29 cellular contexts compared by ENCODE assay signal in genomic region chr3:123384256-123384655, GRCh38.
A peak's percentile ranks its signal among the peaks of the same experiment; 100 is the strongest.
DNase-seq lines count a peak whose midpoint lies in the region; ATAC-seq, FAIRE-seq and TF ChIP-seq lines count a peak whose summit lies in the region.
"Had no signal": no experiment of that assay in that cellular context is flagged by ENCODE, and none has a peak within 500 bp of the region (broad histone marks: within the 10 kb centered on the region; RNA-seq: fewer than 3 reads in every experiment).

No MANE protein-coding gene starts in this region.

- POLR2A ChIA-PET in H1 (lab: Charles Lee; ENCODE audit: partially characterized antibody), result interaction anchor here (1.0 to 1.6 kb wide), 2 partner anchors 9 to 28 kb away, joined by 4 to 5 read pairs; no protein-coding TSS in a partner anchor
- POLR2A ChIA-PET in naive thymus-derived CD4-positive, alpha-beta T cell (lab: Charles Lee), result no interaction called here

- H4K5ac ChIP-seq in H9 (ENCODE audit: insufficient read length, low read depth, low read length), result no peak overlapping the region
- H4K5ac ChIP-seq in H1 (ENCODE audit: insufficient read length, low read depth, low read length), result no peak overlapping the region

- WGBS in H9 (ENCODE audit: extremely low coverage, insufficient read length, low lambda C conversion rate), result no CpG with 5 or more reads among the region's 8 CpGs
- 97% methylated on average over 8 of the region's 8 CpGs; no CpG with 5 or more reads in 1 of the 2 experiments for WGBS in H1 (ENCODE audit: extremely low coverage in 1 of 2, insufficient coverage in 1 of 2, insufficient read length in 1 of 2, insufficient replicate concordance in 2 of 2, low coverage in 1 of 2, low lambda C conversion rate in 2 of 2, missing lambda C conversion rate in 1 of 2), 2 experiments

- intact Hi-C loops in naive thymus-derived CD4-positive, alpha-beta T cell (cut with micrococcal nuclease), result no loop called here

- no peaks in the 10 kb centered on the region; a peak in 1 of 5 replicates for H3K9me3 Mint-ChIP-seq in H9
- no peaks in the 10 kb centered on the region for H3K9me3 Mint-ChIP-seq in naive thymus-derived CD4-positive, alpha-beta T cell
- H3K9me3 Mint-ChIP-seq: activated naive CD8-positive, alpha-beta T cell treated with anti-CD3 and anti-CD28 coated beads, Interleukin-2, amount 50 U/mL, for 24 hours; effector memory CD8-positive, alpha-beta T cell; memory B cell had no signal

- H2BK15ac ChIP-seq in H9 (ENCODE audit: low read depth, low read length) (no peak overlapping the region), H1 (ENCODE audit: low read length) (no peak overlapping the region)

- H3K27me3 ChIP-seq in H9 (ENCODE audit: insufficient read depth, low read length) (no peaks in the 10 kb centered on the region), H1 (replicated peaks in 1 of 4; ENCODE audit: control insufficient read depth in 3 of 4, extremely low read depth in 1 of 4, insufficient read depth in 3 of 4, low read length in 3 of 4) (no peaks in the 10 kb centered on the region), mucosa of rectum (ENCODE audit: control insufficient read depth in 2 of 2, insufficient read depth in 2 of 2, low read length in 2 of 2) (no peaks in the 10 kb centered on the region), stomach smooth muscle (ENCODE audit: control insufficient read depth in 1 of 2, insufficient read depth in 2 of 2, low read length in 2 of 2) (no peaks in the 10 kb centered on the region), foreskin keratinocyte (peaks cover 16% of the 10 kb centered on the region)
- no peaks in the 10 kb centered on the region for H3K27me3 ChIP-seq in naive thymus-derived CD4-positive, alpha-beta T cell (ENCODE audit: control insufficient read depth in 2 of 2, insufficient read depth in 2 of 2, low read length in 2 of 2)
- H3K27me3 ChIP-seq: BE2C, ovary, right lobe of liver had no signal

- no peaks in the 10 kb centered on the region for H3K79me1 ChIP-seq in H9 (ENCODE audit: insufficient read depth, low read depth, low read length, poor library complexity, severe bottlenecking)
- H3K79me1 ChIP-seq in H1 (ENCODE audit: low read depth, low read length), result no peaks in the 10 kb centered on the region

- no peak overlapping the region for H3K14ac ChIP-seq in H9 (ENCODE audit: insufficient read depth, low read length)
- no peak overlapping the region for H3K14ac ChIP-seq in H1 (ENCODE audit: insufficient read length)

- ATAC-seq in GM21529 (IDR thresholded peaks at IDR 0.05; ENCODE audit: unreplicated experiment) (no peak), foreskin keratinocyte (no peak), HG03025 (IDR thresholded peaks at IDR 0.05; ENCODE audit: low FRiP score, unreplicated experiment) (no peak)
- no peak for ATAC-seq in naive thymus-derived CD4-positive, alpha-beta T cell
- ATAC-seq: activated CD8-positive, alpha-beta T cell treated with anti-CD3 and anti-CD28 coated beads, Interleukin-2, amount 10 ng/mL, durations not matched to agents 7 days and 5 days; activated naive CD8-positive, alpha-beta T cell treated with anti-CD3 and anti-CD28 coated beads, Interleukin-2, amount 50 U/mL, for 24 hours; effector memory CD8-positive, alpha-beta T cell; stimulated activated naive CD8-positive, alpha-beta T cell treated with anti-CD3 and anti-CD28 coated beads, Interleukin-15, Interleukin-2, amounts not matched to agents 100 U/mL and 50 U/mL, for 24 hours; T-helper 17 cell had no signal

- H3K4me3 Mint-ChIP-seq in H9, result no peak overlapping the region; a peak in 1 of 5 replicates
- H3K4me3 Mint-ChIP-seq in naive thymus-derived CD4-positive, alpha-beta T cell, result no peak overlapping the region
- H3K4me3 Mint-ChIP-seq: activated CD8-positive, alpha-beta T cell treated with anti-CD3 and anti-CD28 coated beads, Interleukin-2, amount 10 ng/mL, durations not matched to agents 7 days and 5 days; activated naive CD8-positive, alpha-beta T cell treated with anti-CD3 and anti-CD28 coated beads, Interleukin-2, amount 50 U/mL, for 24 hours; effector memory CD8-positive, alpha-beta T cell; memory B cell; naive B cell; T-helper 17 cell had no signal

- no peak overlapping the region for H3T11ph ChIP-seq in H9 (ENCODE audit: low read length)

- H3K79me2 ChIP-seq in H9 (ENCODE audit: insufficient read depth, low read length) (no peaks in the 10 kb centered on the region), H1 (ENCODE audit: control insufficient read depth in 1 of 2, insufficient read depth in 2 of 2, low read length in 2 of 2) (no peaks in the 10 kb centered on the region)

- H3K56ac ChIP-seq in H9 (ENCODE audit: insufficient read length, low read depth, low read length) (no peak overlapping the region), H1 (replicated peaks; ENCODE audit: insufficient read length, low read depth, low read length) (no peak overlapping the region)

- H3K4me1 Mint-ChIP-seq in H9, result peaks cover 27 to 31% of the 10 kb centered on the region in 2 experiments
- no peaks in the 10 kb centered on the region for H3K4me1 Mint-ChIP-seq in naive thymus-derived CD4-positive, alpha-beta T cell
- H3K4me1 Mint-ChIP-seq: activated naive CD8-positive, alpha-beta T cell treated with anti-CD3 and anti-CD28 coated beads, Interleukin-2, amount 50 U/mL, for 24 hours; memory B cell had no signal

- H2BK12ac ChIP-seq in H9 (ENCODE audit: insufficient read length, low read depth, low read length) (no peak overlapping the region), H1 (ENCODE audit: low read depth, low read length) (0 out of 2 replicates have a peak overlapping the region, but pooled peaks have one; percentile 89)

- no peaks in the 10 kb centered on the region; a peak in 1 of 8 replicates for H3K36me3 ChIP-seq in H1 (ENCODE audit: control insufficient read depth in 2 of 4, insufficient read depth in 4 of 4, low read length in 3 of 4)
- H3K36me3 ChIP-seq in mucosa of rectum (ENCODE audit: control insufficient read depth in 2 of 2, insufficient read depth in 2 of 2, low read length in 2 of 2), result no peaks in the 10 kb centered on the region
- H3K36me3 ChIP-seq in stomach smooth muscle (ENCODE audit: control insufficient read depth in 2 of 2, insufficient read depth in 2 of 2, low read length in 2 of 2), result no peaks in the 10 kb centered on the region
- no peaks in the 10 kb centered on the region for H3K36me3 ChIP-seq in naive thymus-derived CD4-positive, alpha-beta T cell (ENCODE audit: control insufficient read depth in 2 of 3, insufficient read depth in 3 of 3, low read length in 3 of 3)
- H3K36me3 ChIP-seq: BE2C, ovary, right lobe of liver had no signal

- H3K18ac ChIP-seq in H9 (ENCODE audit: insufficient read length, low read depth, low read length) (no peak overlapping the region), H1 (ENCODE audit: extremely low read depth, low read length) (no peak overlapping the region)

- H2AFZ ChIP-seq in H9 (ENCODE audit: low read length) (no peak overlapping the region), H1 (ENCODE audit: low read length) (no peak overlapping the region)

- H3K23ac ChIP-seq in H9 (ENCODE audit: insufficient read length, low read depth, low read length) (no peak overlapping the region), H1 (ENCODE audit: insufficient read length) (no peak overlapping the region)

- H3K4me3 ChIP-seq in H1 (ENCODE audit: extremely low read depth in 1 of 4, insufficient read depth in 2 of 4, low read depth in 3 of 4, low read length in 4 of 4) (no peak overlapping the region), mucosa of rectum (ENCODE audit: low read length in 2 of 2) (no peak overlapping the region), stomach smooth muscle (ENCODE audit: low read length in 2 of 2) (peak overlapping the region in 1 of 2 donors; percentile 8)
- no peak overlapping the region for H3K4me3 ChIP-seq in naive thymus-derived CD4-positive, alpha-beta T cell (ENCODE audit: low read length)
- H3K4me3 ChIP-seq: ovary, right lobe of liver, SK-N-MC had no signal

- TF ChIP-seq POLR2A in H1 (IDR thresholded peaks at IDR 0.05; ENCODE audit: control extremely low read depth in 1 of 2, low read depth in 2 of 2, low read length in 2 of 2), result no peak

- H3K27me3 Mint-ChIP-seq in H9 (ENCODE audit: low read depth), result peaks cover 6% of the 10 kb centered on the region
- peaks cover 0 to 18% (median 9%) of the 10 kb centered on the region in 5 donors for H3K27me3 Mint-ChIP-seq in naive thymus-derived CD4-positive, alpha-beta T cell
- H3K27me3 Mint-ChIP-seq: brain had no signal

- H3K9me3 ChIP-seq in H9 (ENCODE audit: control insufficient read depth, low read depth, low read length), result no peaks in the 10 kb centered on the region
- no peaks in the 10 kb centered on the region for H3K9me3 ChIP-seq in H1 (ENCODE audit: insufficient read depth in 2 of 2, low read depth in 1 of 2, low read length in 1 of 2)
- H3K9me3 ChIP-seq in mucosa of rectum (ENCODE audit: control insufficient read depth in 2 of 2, low read length in 2 of 2), result no peaks in the 10 kb centered on the region
- no peaks in the 10 kb centered on the region for H3K9me3 ChIP-seq in stomach smooth muscle (ENCODE audit: control insufficient read depth in 2 of 2, low read length in 2 of 2)
- no peaks in the 10 kb centered on the region for H3K9me3 ChIP-seq in naive thymus-derived CD4-positive, alpha-beta T cell (ENCODE audit: control insufficient read depth in 2 of 3, low read length in 3 of 3)
- H3K9me3 ChIP-seq: BE2C, ovary, right lobe of liver had no signal

- H3K4me1 ChIP-seq in H9 (ENCODE audit: insufficient read depth, low read length), result peaks cover 2% of the 10 kb centered on the region; the same call in 1 of the 2 replicates
- peaks cover 4 to 10% (median 9%) of the 10 kb centered on the region in 4 experiments for H3K4me1 ChIP-seq in H1 (replicated peaks in 1 of 4; ENCODE audit: control insufficient read depth in 3 of 4, insufficient read depth in 4 of 4, low read length in 3 of 4)
- peaks cover 8 to 11% of the 10 kb centered on the region in 2 donors for H3K4me1 ChIP-seq in mucosa of rectum (ENCODE audit: control insufficient read depth in 2 of 2, insufficient read depth in 2 of 2, low read length in 2 of 2)
- H3K4me1 ChIP-seq in stomach smooth muscle (ENCODE audit: control insufficient read depth, insufficient read depth, low read length), result peaks cover 93% of the 10 kb centered on the region
- H3K4me1 ChIP-seq in naive thymus-derived CD4-positive, alpha-beta T cell (ENCODE audit: control insufficient read depth in 2 of 2, insufficient read depth in 2 of 2, low read length in 2 of 2), result no peaks in the 10 kb centered on the region
- no peaks in the 10 kb centered on the region for H3K4me1 ChIP-seq in foreskin keratinocyte
- H3K4me1 ChIP-seq: BE2C had no signal

- H2BK20ac ChIP-seq in H9 (ENCODE audit: low read depth, low read length, poor library complexity, severe bottlenecking) (no peak overlapping the region), H1 (ENCODE audit: low read length) (no peak overlapping the region)

- H3K36me3 Mint-ChIP-seq in H9 (ENCODE audit: insufficient read depth in 1 of 3, low read depth in 3 of 3), result no peaks in the 10 kb centered on the region
- no peaks in the 10 kb centered on the region for H3K36me3 Mint-ChIP-seq in naive thymus-derived CD4-positive, alpha-beta T cell
- H3K36me3 Mint-ChIP-seq: brain, memory B cell, naive B cell had no signal

- H4K8ac ChIP-seq in H9 (replicated peaks; ENCODE audit: insufficient read length, low read depth, low read length) (no peak overlapping the region), H1 (ENCODE audit: extremely low read depth, insufficient read depth, low read length) (no peak overlapping the region)

- H2BK120ac ChIP-seq in H9 (ENCODE audit: low read depth, low read length, poor library complexity, severe bottlenecking) (no peak overlapping the region), H1 (replicated peaks; ENCODE audit: low read depth, low read length) (no peak overlapping the region)

- TF ChIP-seq RAD21 in H1 (IDR thresholded peaks at IDR 0.05 in 1 of 2, conservative IDR thresholded peaks at IDR 0.05 in 1 of 2; ENCODE audit: low read depth in 2 of 2, low read length in 2 of 2), result no peak

- H2AK5ac ChIP-seq in H9 (ENCODE audit: insufficient read length, low read length), result no peak overlapping the region
- H2AK5ac ChIP-seq in H1 (ENCODE audit: low read depth, low read length), result no peak overlapping the region

- H3K23me2 ChIP-seq in H9 (ENCODE audit: insufficient read length, low read depth, low read length, poor library complexity, severe bottlenecking), result no peaks in the 10 kb centered on the region
- H3K23me2 ChIP-seq in H1 (ENCODE audit: low read depth, low read length), result no peaks in the 10 kb centered on the region; the same call in 1 of the 2 replicates

- TF ChIP-seq CTCF in H9 (conservative IDR thresholded peaks at IDR 0.05), result no peak
- TF ChIP-seq CTCF in H1 (IDR thresholded peaks at IDR 0.05; ENCODE audit: control extremely low read depth in 1 of 3, insufficient read depth in 1 of 3, low read depth in 1 of 3, low read length in 3 of 3), result no peak
- no peak for TF ChIP-seq CTCF in foreskin keratinocyte (conservative IDR thresholded peaks at IDR 0.05)

- H3K9ac ChIP-seq in H9 (ENCODE audit: extremely low read depth, insufficient read length, low read length) (no peak overlapping the region), H1 (replicated peaks in 1 of 4; ENCODE audit: extremely low read depth in 1 of 4, low read depth in 3 of 4, low read length in 3 of 4) (no peak overlapping the region), mucosa of rectum (ENCODE audit: low read depth in 1 of 2, low read length in 2 of 2) (no peak overlapping the region), stomach smooth muscle (ENCODE audit: low read length in 2 of 2) (peak overlapping the region; percentile 48 to 62)

- H3K27ac ChIP-seq in H9 (ENCODE audit: insufficient read length, low read depth, low read length) (no peak overlapping the region), H1 (ENCODE audit: low read depth, low read length) (no peak overlapping the region), mucosa of rectum (ENCODE audit: low read depth in 2 of 2, low read length in 2 of 2) (peak overlapping the region; percentile 50 to 54), stomach smooth muscle (ENCODE audit: low read length) (peak overlapping the region; percentile 96), foreskin keratinocyte (no peak overlapping the region)
- no peak overlapping the region for H3K27ac ChIP-seq in naive thymus-derived CD4-positive, alpha-beta T cell (ENCODE audit: low read depth, low read length)
- H3K27ac ChIP-seq: ovary, SK-N-MC had no signal

- H3K4ac ChIP-seq in H9 (ENCODE audit: low read depth, low read length) (no peak overlapping the region), H1 (replicated peaks; ENCODE audit: insufficient read length, low read depth, low read length) (no peak overlapping the region)

- H2BK5ac ChIP-seq in H9 (ENCODE audit: insufficient read length, low read length), result no peak overlapping the region
- no peak overlapping the region for H2BK5ac ChIP-seq in H1 (ENCODE audit: low read depth, low read length)

- H4K91ac ChIP-seq in H9 (ENCODE audit: insufficient read length, low read depth, low read length) (no peak overlapping the region), H1 (replicated peaks; ENCODE audit: insufficient read length, low read length) (no peak overlapping the region)

- H3K4me2 ChIP-seq in H9 (ENCODE audit: insufficient read depth, insufficient read length, low read length) (no peak overlapping the region), H1 (ENCODE audit: insufficient read depth in 1 of 2, low read depth in 2 of 2, low read length in 2 of 2) (no peak overlapping the region)

- DNase-seq in H9 (no peak), H1 (ENCODE audit: low read depth in 1 of 2, low spot score in 2 of 2) (no peak), foreskin keratinocyte (no peak)
- no peak for DNase-seq in naive thymus-derived CD4-positive, alpha-beta T cell
- DNase-seq: activated CD4-positive, alpha-beta T cell treated with anti-CD3 and anti-CD28 coated beads for 1 hour; activated CD8-positive, alpha-beta T cell treated with anti-CD3 and anti-CD28 coated beads, Interleukin-2, amount 10 ng/mL, durations not matched to agents 7 days and 5 days; activated effector memory CD4-positive, alpha-beta T cell treated with anti-CD3 and anti-CD28 coated beads, Interleukin-2, amount 50 U/mL, for 16 hours; activated naive CD8-positive, alpha-beta T cell treated with anti-CD3 and anti-CD28 coated beads, Interleukin-2, amount 50 U/mL, for 24 hours; activated T-cell treated with anti-CD3 and anti-CD28 coated beads for 4 hours; BE2C; DND-41; effector memory CD8-positive, alpha-beta T cell; H7; Karpas-422; naive B cell; NCI-H187; NCI-H526; right lobe of liver; stimulated activated naive CD8-positive, alpha-beta T cell treated with anti-CD3 and anti-CD28 coated beads, Interleukin-15, Interleukin-2, amounts not matched to agents 100 U/mL and 50 U/mL, for 24 hours; T-helper 17 cell had no signal

- FAIRE-seq in H1 (lab: Jason Lieb, UNC), result no peak
- FAIRE-seq: colon had no signal

- TF ChIP-seq EP300 in H1 (IDR thresholded peaks at IDR 0.05; ENCODE audit: borderline replicate concordance in 1 of 2, low read depth in 2 of 2, low read length in 2 of 2), result no peak

- CTCF ChIA-PET in H1 (lab: Charles Lee; ENCODE audit: partially characterized antibody), result interaction anchor here (0.9 to 11.1 kb wide), 12 partner anchors 9 to 103 kb away, joined by 3 to 63 read pairs (median 4); no protein-coding TSS in a partner anchor
- CTCF ChIA-PET in naive thymus-derived CD4-positive, alpha-beta T cell (lab: Charles Lee), result interaction anchor here (0.6 kb wide), 1 partner anchor 23 kb away, joined by 3 read pairs; no protein-coding TSS in a partner anchor

- peak overlapping the region in 2 of 3 experiments; percentile 72 to 87; a peak in 4 of 7 replicates for H3K27ac Mint-ChIP-seq in H9
- H3K27ac Mint-ChIP-seq in naive thymus-derived CD4-positive, alpha-beta T cell, result no peak overlapping the region
- H3K27ac Mint-ChIP-seq: activated CD8-positive, alpha-beta T cell treated with anti-CD3 and anti-CD28 coated beads, Interleukin-2, amount 10 ng/mL, durations not matched to agents 7 days and 5 days; activated naive CD8-positive, alpha-beta T cell treated with anti-CD3 and anti-CD28 coated beads, Interleukin-2, amount 50 U/mL, for 24 hours; effector memory CD8-positive, alpha-beta T cell; memory B cell; T-helper 17 cell had no signal

- H4K20me1 ChIP-seq in H9 (ENCODE audit: control insufficient read depth, insufficient read depth, insufficient read length) (no peaks in the 10 kb centered on the region), H1 (replicated peaks in 1 of 2; ENCODE audit: control insufficient read depth in 1 of 2, insufficient read depth in 2 of 2, low read length in 2 of 2) (no peaks in the 10 kb centered on the region)

Comparison
In these comparisons a context has a peak if more than half of its experiments do, and no peak if none do; other contexts are left out.
1. H3K27ac ChIP-seq: peak in mucosa of rectum (2 of 2) and stomach smooth muscle (single experiment); none in H9 (single experiment), H1 (single experiment), naive thymus-derived CD4-positive, alpha-beta T cell (single experiment) and foreskin keratinocyte (single experiment).
2. H3K9ac ChIP-seq: peak in stomach smooth muscle (2 of 2); none in H9 (single experiment), H1 (0 of 4) and mucosa of rectum (0 of 2).
3. H3K27ac Mint-ChIP-seq: peak in H9 (2 of 3); none in naive thymus-derived CD4-positive, alpha-beta T cell (0 of 9).